ENCODE assay signal across 2 cellular contexts in the genomic region with DNA sequence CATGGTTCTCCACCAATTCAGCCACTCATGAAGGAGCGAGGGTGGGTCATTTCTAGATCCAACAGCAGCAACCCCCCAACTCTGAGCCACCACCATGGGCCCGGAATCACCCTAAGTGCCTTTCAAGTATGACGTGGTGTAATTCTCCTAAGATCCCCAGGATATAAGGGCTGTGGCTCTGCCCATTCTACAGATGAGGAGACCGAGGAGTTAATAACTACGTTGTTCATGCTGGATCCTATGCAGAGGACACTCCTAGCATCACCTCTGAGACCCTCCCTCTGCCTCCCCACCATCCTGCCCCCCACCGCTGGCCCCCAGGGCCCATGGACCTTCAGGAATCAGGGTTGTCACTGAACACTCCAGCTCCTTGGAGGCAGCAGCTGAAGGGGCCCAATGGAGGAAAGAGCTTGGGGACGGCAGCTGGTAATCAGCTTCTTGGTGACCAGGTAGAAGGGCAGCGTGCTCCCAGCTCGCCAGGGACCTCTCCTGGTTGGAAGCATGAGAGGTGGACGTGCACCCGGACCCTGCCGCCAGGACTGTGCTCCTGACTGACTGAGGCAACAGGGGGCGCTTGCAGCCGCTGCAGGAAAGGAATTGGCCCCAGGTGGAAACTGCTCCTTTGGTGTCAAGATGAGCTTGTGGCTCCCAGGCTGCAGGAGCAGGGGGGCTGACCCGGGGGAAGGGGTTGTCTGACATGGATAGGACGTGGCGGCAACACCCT.
A peak's percentile ranks its signal among the peaks of the same experiment; 100 is the strongest.
TF ChIP-seq lines count a peak whose summit lies in the region.

No MANE protein-coding gene starts in this region.

TF ChIP-seq in HepG2, 621 proteins besides CTCF, POLR2A, EP300 and RAD21 (continues in another document):
- TF ChIP-seq U2AF2 (IDR thresholded peaks at IDR 0.05; ENCODE audit: low read depth, low read length), result no peak
- TF ChIP-seq ZNF101 (CRISPR knock-in tag; IDR thresholded peaks at IDR 0.05; ENCODE audit: borderline replicate concordance, low read depth), result no peak
- TF ChIP-seq ZNF234 (CRISPR knock-in tag; conservative IDR thresholded peaks at IDR 0.05), result no peak
- TF ChIP-seq STAG1 (CRISPR knock-in tag; IDR thresholded peaks at IDR 0.05), result peak; percentile 71
- no peak for TF ChIP-seq NFE2L2 (IDR thresholded peaks at IDR 0.05; ENCODE audit: low read length)
- TF ChIP-seq MIER3 (CRISPR knock-in tag; IDR thresholded peaks at IDR 0.05; ENCODE audit: borderline replicate concordance), result no peak
- no peak for TF ChIP-seq PBX2 (CRISPR knock-in tag; IDR thresholded peaks at IDR 0.05)
- peak; percentile 30; the same call in 1 of the 2 replicates for TF ChIP-seq MTA1 (CRISPR knock-in tag; IDR thresholded peaks at IDR 0.05; ENCODE audit: borderline replicate concordance)
- no peak for TF ChIP-seq ATF1 (CRISPR knock-in tag; IDR thresholded peaks at IDR 0.05)
- TF ChIP-seq MXI1 (IDR thresholded peaks at IDR 0.05; ENCODE audit: borderline replicate concordance, low read depth, low read length), result no peak
- no peak for TF ChIP-seq ZNF619 (CRISPR knock-in tag; IDR thresholded peaks at IDR 0.05)
- TF ChIP-seq NFIB (CRISPR knock-in tag; IDR thresholded peaks at IDR 0.05; ENCODE audit: borderline replicate concordance), result no peak
- TF ChIP-seq, protein P1, sequence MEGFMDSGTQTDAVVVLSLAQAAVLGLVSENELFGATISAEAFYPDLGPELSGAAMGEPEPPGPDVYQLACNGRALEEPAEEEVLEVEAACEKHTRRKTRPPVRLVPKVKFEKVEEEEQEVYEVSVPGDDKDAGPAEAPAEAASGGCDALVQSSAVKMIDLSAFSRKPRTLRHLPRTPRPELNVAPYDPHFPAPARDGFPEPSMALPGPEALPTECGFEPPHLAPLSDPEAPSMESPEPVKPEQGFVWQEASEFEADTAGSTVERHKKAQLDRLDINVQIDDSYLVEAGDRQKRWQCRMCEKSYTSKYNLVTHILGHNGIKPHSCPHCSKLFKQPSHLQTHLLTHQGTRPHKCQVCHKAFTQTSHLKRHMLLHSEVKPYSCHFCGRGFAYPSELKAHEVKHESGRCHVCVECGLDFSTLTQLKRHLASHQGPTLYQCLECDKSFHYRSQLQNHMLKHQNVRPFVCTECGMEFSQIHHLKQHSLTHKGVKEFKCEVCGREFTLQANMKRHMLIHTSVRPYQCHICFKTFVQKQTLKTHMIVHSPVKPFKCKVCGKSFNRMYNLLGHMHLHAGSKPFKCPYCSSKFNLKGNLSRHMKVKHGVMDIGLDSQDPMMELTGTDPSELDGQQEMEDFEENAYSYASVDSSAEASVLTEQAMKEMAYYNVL (CRISPR knock-in tag; IDR thresholded peaks at IDR 0.05; ENCODE audit: borderline replicate concordance), result no peak
- no peak for TF ChIP-seq ZNF562 (CRISPR knock-in tag; IDR thresholded peaks at IDR 0.05; ENCODE audit: borderline replicate concordance)
- TF ChIP-seq ZNF230 (CRISPR knock-in tag; IDR thresholded peaks at IDR 0.05), result no peak
- TF ChIP-seq, protein P2, sequence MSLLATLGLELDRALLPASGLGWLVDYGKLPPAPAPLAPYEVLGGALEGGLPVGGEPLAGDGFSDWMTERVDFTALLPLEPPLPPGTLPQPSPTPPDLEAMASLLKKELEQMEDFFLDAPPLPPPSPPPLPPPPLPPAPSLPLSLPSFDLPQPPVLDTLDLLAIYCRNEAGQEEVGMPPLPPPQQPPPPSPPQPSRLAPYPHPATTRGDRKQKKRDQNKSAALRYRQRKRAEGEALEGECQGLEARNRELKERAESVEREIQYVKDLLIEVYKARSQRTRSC (CRISPR knock-in tag; IDR thresholded peaks at IDR 0.05; ENCODE audit: low read depth), result no peak
- no peak for TF ChIP-seq FOXO1 (CRISPR knock-in tag; IDR thresholded peaks at IDR 0.05)
- TF ChIP-seq ZNF282 (IDR thresholded peaks at IDR 0.05; ENCODE audit: partially characterized antibody), result no peak
- peak; percentile 21; the same call in 1 of the 2 replicates for TF ChIP-seq ZNF687 (CRISPR knock-in tag; IDR thresholded peaks at IDR 0.05)
- TF ChIP-seq ELF3 (CRISPR knock-in tag; IDR thresholded peaks at IDR 0.05), result no peak

TF ChIP-seq in WTC11, 78 proteins besides CTCF, POLR2A, EP300 and RAD21:
- TF ChIP-seq HMGXB4 (CRISPR knock-in tag; IDR thresholded peaks at IDR 0.05) (peak; percentile 40; the same call in 1 of the 2 replicates), FOXK1 (CRISPR knock-in tag; IDR thresholded peaks at IDR 0.05) (0 out of 2 replicates have a peak, but pooled peaks have one; percentile 21), SP1 (CRISPR knock-in tag; conservative IDR thresholded peaks at IDR 0.05) (0 out of 2 replicates have a peak, but pooled peaks have one; percentile 23), ZNF671 (CRISPR knock-in tag; IDR thresholded peaks at IDR 0.05) (no peak), ZNF317 (CRISPR knock-in tag; IDR thresholded peaks at IDR 0.05; ENCODE audit: borderline replicate concordance, low read depth) (no peak), CBFB (CRISPR knock-in tag; IDR thresholded peaks at IDR 0.05; ENCODE audit: low read depth) (no peak), USF1 (CRISPR knock-in tag; IDR thresholded peaks at IDR 0.05) (no peak)
- TF ChIP-seq, protein P3, sequence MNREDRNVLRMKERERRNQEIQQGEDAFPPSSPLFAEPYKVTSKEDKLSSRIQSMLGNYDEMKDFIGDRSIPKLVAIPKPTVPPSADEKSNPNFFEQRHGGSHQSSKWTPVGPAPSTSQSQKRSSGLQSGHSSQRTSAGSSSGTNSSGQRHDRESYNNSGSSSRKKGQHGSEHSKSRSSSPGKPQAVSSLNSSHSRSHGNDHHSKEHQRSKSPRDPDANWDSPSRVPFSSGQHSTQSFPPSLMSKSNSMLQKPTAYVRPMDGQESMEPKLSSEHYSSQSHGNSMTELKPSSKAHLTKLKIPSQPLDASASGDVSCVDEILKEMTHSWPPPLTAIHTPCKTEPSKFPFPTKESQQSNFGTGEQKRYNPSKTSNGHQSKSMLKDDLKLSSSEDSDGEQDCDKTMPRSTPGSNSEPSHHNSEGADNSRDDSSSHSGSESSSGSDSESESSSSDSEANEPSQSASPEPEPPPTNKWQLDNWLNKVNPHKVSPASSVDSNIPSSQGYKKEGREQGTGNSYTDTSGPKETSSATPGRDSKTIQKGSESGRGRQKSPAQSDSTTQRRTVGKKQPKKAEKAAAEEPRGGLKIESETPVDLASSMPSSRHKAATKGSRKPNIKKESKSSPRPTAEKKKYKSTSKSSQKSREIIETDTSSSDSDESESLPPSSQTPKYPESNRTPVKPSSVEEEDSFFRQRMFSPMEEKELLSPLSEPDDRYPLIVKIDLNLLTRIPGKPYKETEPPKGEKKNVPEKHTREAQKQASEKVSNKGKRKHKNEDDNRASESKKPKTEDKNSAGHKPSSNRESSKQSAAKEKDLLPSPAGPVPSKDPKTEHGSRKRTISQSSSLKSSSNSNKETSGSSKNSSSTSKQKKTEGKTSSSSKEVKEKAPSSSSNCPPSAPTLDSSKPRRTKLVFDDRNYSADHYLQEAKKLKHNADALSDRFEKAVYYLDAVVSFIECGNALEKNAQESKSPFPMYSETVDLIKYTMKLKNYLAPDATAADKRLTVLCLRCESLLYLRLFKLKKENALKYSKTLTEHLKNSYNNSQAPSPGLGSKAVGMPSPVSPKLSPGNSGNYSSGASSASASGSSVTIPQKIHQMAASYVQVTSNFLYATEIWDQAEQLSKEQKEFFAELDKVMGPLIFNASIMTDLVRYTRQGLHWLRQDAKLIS (CRISPR knock-in tag; IDR thresholded peaks at IDR 0.05; ENCODE audit: borderline replicate concordance), result no peak
TF ChIP-seq in WTC11: peak in this region for 3.
